ENCODE assay signal across 1 cellular context in the genomic region with DNA sequence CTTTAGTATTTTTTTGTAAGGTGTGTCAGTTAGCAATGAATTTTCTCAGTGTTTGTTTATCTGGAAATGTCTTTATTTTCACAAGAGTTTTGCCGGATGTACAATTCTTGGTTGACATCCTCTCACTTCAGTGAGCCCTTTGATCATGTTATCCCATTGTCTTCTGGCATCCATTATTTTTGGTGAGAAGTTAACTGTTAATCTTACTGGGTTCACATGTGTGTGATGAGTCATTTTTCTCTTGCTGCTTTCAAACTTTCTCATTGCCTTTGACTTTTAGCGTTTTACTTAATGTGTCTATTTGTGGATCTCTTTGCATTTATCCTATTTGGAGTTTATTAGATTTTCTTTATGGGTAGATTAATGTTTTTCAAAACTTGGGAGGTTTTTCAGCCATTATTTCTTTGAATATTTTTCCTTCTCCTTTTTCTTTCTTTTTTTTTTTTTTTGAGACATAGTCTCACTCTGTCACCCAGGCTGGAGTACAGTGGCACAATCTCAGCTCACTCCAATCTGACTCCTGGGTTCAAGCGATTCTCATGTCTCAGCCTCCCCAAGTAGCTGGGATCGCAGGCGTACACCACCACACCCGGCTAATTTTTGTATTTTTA.
A peak's percentile ranks its signal among the peaks of the same experiment; 100 is the strongest.
TF ChIP-seq lines count a peak whose summit lies in the region.

No MANE protein-coding gene starts in this region.

TF ChIP-seq in K562, 482 proteins besides CTCF, POLR2A, EP300 and RAD21 (continued from another document and continues in another):
- TF ChIP-seq, protein P1, sequence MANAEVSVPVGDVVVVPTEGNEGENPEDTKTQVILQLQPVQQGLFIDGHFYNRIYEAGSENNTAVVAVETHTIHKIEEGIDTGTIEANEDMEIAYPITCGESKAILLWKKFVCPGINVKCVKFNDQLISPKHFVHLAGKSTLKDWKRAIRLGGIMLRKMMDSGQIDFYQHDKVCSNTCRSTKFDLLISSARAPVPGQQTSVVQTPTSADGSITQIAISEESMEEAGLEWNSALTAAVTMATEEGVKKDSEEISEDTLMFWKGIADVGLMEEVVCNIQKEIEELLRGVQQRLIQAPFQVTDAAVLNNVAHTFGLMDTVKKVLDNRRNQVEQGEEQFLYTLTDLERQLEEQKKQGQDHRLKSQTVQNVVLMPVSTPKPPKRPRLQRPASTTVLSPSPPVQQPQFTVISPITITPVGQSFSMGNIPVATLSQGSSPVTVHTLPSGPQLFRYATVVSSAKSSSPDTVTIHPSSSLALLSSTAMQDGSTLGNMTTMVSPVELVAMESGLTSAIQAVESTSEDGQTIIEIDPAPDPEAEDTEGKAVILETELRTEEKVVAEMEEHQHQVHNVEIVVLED (CRISPR knock-in tag; IDR thresholded peaks at IDR 0.05), result no peak
- TF ChIP-seq PTRF (tag; IDR thresholded peaks at IDR 0.05) (no peak), TEAD1 (CRISPR knock-in tag; IDR thresholded peaks at IDR 0.05) (no peak), FOS (IDR thresholded peaks at IDR 0.05; ENCODE audit: extremely low read depth, insufficient read length) (peak; percentile 54), ZKSCAN8 (CRISPR knock-in tag; IDR thresholded peaks at IDR 0.05) (no peak), ZNF347 (CRISPR knock-in tag; IDR thresholded peaks at IDR 0.05; ENCODE audit: low read depth) (no peak), KDM1A (IDR thresholded peaks at IDR 0.05) (no peak), KLF10 (CRISPR knock-in tag; IDR thresholded peaks at IDR 0.05) (no peak), NFXL1 (CRISPR knock-in tag; IDR thresholded peaks at IDR 0.05) (no peak), YY1 (IDR thresholded peaks at IDR 0.05; ENCODE audit: borderline replicate concordance in 1 of 3, control insufficient read depth in 1 of 3, extremely low read depth in 1 of 3, insufficient read depth in 3 of 3, insufficient read length in 1 of 3, insufficient replicate concordance in 2 of 3, low read depth in 1 of 3, low read length in 2 of 3) (no peak)
- TF ChIP-seq, protein P2, sequence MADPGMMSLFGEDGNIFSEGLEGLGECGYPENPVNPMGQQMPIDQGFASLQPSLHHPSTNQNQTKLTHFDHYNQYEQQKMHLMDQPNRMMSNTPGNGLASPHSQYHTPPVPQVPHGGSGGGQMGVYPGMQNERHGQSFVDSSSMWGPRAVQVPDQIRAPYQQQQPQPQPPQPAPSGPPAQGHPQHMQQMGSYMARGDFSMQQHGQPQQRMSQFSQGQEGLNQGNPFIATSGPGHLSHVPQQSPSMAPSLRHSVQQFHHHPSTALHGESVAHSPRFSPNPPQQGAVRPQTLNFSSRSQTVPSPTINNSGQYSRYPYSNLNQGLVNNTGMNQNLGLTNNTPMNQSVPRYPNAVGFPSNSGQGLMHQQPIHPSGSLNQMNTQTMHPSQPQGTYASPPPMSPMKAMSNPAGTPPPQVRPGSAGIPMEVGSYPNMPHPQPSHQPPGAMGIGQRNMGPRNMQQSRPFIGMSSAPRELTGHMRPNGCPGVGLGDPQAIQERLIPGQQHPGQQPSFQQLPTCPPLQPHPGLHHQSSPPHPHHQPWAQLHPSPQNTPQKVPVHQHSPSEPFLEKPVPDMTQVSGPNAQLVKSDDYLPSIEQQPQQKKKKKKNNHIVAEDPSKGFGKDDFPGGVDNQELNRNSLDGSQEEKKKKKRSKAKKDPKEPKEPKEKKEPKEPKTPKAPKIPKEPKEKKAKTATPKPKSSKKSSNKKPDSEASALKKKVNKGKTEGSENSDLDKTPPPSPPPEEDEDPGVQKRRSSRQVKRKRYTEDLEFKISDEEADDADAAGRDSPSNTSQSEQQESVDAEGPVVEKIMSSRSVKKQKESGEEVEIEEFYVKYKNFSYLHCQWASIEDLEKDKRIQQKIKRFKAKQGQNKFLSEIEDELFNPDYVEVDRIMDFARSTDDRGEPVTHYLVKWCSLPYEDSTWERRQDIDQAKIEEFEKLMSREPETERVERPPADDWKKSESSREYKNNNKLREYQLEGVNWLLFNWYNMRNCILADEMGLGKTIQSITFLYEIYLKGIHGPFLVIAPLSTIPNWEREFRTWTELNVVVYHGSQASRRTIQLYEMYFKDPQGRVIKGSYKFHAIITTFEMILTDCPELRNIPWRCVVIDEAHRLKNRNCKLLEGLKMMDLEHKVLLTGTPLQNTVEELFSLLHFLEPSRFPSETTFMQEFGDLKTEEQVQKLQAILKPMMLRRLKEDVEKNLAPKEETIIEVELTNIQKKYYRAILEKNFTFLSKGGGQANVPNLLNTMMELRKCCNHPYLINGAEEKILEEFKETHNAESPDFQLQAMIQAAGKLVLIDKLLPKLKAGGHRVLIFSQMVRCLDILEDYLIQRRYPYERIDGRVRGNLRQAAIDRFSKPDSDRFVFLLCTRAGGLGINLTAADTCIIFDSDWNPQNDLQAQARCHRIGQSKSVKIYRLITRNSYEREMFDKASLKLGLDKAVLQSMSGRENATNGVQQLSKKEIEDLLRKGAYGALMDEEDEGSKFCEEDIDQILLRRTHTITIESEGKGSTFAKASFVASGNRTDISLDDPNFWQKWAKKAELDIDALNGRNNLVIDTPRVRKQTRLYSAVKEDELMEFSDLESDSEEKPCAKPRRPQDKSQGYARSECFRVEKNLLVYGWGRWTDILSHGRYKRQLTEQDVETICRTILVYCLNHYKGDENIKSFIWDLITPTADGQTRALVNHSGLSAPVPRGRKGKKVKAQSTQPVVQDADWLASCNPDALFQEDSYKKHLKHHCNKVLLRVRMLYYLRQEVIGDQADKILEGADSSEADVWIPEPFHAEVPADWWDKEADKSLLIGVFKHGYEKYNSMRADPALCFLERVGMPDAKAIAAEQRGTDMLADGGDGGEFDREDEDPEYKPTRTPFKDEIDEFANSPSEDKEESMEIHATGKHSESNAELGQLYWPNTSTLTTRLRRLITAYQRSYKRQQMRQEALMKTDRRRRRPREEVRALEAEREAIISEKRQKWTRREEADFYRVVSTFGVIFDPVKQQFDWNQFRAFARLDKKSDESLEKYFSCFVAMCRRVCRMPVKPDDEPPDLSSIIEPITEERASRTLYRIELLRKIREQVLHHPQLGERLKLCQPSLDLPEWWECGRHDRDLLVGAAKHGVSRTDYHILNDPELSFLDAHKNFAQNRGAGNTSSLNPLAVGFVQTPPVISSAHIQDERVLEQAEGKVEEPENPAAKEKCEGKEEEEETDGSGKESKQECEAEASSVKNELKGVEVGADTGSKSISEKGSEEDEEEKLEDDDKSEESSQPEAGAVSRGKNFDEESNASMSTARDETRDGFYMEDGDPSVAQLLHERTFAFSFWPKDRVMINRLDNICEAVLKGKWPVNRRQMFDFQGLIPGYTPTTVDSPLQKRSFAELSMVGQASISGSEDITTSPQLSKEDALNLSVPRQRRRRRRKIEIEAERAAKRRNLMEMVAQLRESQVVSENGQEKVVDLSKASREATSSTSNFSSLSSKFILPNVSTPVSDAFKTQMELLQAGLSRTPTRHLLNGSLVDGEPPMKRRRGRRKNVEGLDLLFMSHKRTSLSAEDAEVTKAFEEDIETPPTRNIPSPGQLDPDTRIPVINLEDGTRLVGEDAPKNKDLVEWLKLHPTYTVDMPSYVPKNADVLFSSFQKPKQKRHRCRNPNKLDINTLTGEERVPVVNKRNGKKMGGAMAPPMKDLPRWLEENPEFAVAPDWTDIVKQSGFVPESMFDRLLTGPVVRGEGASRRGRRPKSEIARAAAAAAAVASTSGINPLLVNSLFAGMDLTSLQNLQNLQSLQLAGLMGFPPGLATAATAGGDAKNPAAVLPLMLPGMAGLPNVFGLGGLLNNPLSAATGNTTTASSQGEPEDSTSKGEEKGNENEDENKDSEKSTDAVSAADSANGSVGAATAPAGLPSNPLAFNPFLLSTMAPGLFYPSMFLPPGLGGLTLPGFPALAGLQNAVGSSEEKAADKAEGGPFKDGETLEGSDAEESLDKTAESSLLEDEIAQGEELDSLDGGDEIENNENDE (IDR thresholded peaks at IDR 0.05; ENCODE audit: low read depth, low read length), result no peak
- TF ChIP-seq, protein P3, sequence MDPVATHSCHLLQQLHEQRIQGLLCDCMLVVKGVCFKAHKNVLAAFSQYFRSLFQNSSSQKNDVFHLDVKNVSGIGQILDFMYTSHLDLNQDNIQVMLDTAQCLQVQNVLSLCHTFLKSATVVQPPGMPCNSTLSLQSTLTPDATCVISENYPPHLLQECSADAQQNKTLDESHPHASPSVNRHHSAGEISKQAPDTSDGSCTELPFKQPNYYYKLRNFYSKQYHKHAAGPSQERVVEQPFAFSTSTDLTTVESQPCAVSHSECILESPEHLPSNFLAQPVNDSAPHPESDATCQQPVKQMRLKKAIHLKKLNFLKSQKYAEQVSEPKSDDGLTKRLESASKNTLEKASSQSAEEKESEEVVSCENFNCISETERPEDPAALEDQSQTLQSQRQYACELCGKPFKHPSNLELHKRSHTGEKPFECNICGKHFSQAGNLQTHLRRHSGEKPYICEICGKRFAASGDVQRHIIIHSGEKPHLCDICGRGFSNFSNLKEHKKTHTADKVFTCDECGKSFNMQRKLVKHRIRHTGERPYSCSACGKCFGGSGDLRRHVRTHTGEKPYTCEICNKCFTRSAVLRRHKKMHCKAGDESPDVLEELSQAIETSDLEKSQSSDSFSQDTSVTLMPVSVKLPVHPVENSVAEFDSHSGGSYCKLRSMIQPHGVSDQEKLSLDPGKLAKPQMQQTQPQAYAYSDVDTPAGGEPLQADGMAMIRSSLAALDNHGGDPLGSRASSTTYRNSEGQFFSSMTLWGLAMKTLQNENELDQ (CRISPR knock-in tag; IDR thresholded peaks at IDR 0.05; ENCODE audit: borderline replicate concordance), result no peak
- TF ChIP-seq, protein P4, sequence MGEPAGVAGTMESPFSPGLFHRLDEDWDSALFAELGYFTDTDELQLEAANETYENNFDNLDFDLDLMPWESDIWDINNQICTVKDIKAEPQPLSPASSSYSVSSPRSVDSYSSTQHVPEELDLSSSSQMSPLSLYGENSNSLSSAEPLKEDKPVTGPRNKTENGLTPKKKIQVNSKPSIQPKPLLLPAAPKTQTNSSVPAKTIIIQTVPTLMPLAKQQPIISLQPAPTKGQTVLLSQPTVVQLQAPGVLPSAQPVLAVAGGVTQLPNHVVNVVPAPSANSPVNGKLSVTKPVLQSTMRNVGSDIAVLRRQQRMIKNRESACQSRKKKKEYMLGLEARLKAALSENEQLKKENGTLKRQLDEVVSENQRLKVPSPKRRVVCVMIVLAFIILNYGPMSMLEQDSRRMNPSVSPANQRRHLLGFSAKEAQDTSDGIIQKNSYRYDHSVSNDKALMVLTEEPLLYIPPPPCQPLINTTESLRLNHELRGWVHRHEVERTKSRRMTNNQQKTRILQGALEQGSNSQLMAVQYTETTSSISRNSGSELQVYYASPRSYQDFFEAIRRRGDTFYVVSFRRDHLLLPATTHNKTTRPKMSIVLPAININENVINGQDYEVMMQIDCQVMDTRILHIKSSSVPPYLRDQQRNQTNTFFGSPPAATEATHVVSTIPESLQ (CRISPR knock-in tag; IDR thresholded peaks at IDR 0.05), result no peak
- TF ChIP-seq, protein P5, sequence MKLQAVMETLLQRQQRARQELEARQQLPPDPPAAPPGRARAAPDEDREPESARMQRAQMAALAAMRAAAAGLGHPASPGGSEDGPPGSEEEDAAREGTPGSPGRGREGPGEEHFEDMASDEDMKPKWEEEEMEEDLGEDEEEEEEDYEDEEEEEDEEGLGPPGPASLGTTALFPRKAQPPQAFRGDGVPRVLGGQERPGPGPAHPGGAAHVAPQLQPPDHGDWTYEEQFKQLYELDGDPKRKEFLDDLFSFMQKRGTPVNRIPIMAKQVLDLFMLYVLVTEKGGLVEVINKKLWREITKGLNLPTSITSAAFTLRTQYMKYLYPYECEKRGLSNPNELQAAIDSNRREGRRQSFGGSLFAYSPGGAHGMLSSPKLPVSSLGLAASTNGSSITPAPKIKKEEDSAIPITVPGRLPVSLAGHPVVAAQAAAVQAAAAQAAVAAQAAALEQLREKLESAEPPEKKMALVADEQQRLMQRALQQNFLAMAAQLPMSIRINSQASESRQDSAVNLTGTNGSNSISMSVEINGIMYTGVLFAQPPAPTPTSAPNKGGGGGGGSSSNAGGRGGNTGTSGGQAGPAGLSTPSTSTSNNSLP (IDR thresholded peaks at IDR 0.05; ENCODE audit: borderline replicate concordance, low read depth, low read length), result no peak
- TF ChIP-seq, protein P6, sequence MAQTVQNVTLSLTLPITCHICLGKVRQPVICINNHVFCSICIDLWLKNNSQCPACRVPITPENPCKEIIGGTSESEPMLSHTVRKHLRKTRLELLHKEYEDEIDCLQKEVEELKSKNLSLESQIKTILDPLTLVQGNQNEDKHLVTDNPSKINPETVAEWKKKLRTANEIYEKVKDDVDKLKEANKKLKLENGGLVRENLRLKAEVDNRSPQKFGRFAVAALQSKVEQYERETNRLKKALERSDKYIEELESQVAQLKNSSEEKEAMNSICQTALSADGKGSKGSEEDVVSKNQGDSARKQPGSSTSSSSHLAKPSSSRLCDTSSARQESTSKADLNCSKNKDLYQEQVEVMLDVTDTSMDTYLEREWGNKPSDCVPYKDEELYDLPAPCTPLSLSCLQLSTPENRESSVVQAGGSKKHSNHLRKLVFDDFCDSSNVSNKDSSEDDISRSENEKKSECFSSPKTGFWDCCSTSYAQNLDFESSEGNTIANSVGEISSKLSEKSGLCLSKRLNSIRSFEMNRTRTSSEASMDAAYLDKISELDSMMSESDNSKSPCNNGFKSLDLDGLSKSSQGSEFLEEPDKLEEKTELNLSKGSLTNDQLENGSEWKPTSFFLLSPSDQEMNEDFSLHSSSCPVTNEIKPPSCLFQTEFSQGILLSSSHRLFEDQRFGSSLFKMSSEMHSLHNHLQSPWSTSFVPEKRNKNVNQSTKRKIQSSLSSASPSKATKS (CRISPR knock-in tag; IDR thresholded peaks at IDR 0.05), result no peak
- TF ChIP-seq, protein P7, sequence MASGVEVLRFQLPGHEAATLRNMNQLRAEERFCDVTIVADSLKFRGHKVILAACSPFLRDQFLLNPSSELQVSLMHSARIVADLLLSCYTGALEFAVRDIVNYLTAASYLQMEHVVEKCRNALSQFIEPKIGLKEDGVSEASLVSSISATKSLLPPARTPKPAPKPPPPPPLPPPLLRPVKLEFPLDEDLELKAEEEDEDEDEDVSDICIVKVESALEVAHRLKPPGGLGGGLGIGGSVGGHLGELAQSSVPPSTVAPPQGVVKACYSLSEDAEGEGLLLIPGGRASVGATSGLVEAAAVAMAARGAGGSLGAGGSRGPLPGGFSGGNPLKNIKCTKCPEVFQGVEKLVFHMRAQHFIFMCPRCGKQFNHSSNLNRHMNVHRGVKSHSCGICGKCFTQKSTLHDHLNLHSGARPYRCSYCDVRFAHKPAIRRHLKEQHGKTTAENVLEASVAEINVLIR (CRISPR knock-in tag; IDR thresholded peaks at IDR 0.05), result no peak
- TF ChIP-seq, protein P8, sequence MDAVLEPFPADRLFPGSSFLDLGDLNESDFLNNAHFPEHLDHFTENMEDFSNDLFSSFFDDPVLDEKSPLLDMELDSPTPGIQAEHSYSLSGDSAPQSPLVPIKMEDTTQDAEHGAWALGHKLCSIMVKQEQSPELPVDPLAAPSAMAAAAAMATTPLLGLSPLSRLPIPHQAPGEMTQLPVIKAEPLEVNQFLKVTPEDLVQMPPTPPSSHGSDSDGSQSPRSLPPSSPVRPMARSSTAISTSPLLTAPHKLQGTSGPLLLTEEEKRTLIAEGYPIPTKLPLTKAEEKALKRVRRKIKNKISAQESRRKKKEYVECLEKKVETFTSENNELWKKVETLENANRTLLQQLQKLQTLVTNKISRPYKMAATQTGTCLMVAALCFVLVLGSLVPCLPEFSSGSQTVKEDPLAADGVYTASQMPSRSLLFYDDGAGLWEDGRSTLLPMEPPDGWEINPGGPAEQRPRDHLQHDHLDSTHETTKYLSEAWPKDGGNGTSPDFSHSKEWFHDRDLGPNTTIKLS (IDR thresholded peaks at IDR 0.05; ENCODE audit: borderline replicate concordance, low read depth), result no peak
